In the genomic region with DNA sequence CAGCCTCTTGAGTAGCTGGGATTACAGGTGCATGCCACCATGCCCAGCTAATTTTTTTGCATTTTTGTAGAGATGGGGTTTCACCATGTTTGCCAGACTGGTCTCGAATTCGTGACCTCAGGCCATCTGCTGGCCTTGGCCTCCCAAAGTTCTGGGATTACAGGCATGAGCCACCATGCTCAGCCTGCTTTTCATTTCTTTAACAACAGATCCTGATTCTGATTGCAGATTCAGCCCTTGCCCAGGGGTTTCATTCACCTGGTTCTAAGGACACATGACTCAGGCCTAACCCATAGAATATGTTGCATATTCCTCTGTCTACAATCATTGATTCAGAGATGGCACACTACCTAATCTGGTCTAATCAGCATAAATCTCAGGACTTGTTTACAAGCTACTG, we compare ENCODE assay signal across 1 cellular context.
TF ChIP-seq lines count a peak whose summit lies in the region.

No MANE protein-coding gene starts in this region.

TF ChIP-seq in HepG2, 621 proteins besides CTCF, POLR2A, EP300 and RAD21:
- TF ChIP-seq GLMP (CRISPR knock-in tag; IDR thresholded peaks at IDR 0.05; ENCODE audit: borderline replicate concordance) (no peak), ZNF12 (CRISPR knock-in tag; IDR thresholded peaks at IDR 0.05) (no peak), MAFK (conservative IDR thresholded peaks at IDR 0.05 in 1 of 2, IDR thresholded peaks at IDR 0.05 in 1 of 2; ENCODE audit: low read length in 2 of 2) (peak; percentile 14 to 27; a peak in 1 of 4 replicates)
